ENCODE assay signal across 8 cellular contexts in the genomic region with DNA sequence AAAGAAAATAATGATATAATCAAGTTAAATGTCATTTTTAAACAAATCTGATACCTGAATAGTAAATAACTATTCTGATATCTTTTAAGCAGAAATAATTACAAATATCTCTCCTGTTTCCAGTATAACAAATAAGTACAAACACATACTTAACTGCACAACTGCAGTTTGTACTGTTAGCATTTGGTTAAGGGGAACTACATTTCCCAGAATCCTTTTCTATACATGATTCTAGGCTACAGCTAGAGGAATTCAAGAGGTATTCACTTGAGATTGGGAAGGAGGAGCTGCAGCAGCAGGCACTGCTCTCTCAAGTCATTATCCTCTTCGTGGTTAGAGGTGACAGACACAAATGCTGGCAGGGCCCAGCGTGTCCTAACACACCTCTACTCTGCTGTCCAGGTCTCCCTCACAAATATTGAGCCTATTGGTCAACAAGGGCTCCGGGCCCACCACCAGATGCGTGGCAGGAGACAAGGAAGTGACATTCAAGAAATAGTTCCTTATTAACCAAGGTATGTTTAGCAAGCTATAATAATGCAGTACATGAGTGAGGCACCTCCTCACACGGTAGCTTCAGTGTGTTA.
DNase-seq lines count a peak whose midpoint lies in the region; ATAC-seq, FAIRE-seq and TF ChIP-seq lines count a peak whose summit lies in the region.

No MANE protein-coding gene starts in this region.

- H3K27me3 Mint-ChIP-seq in activated naive CD4-positive, alpha-beta T cell treated with anti-CD3 and anti-CD28 coated beads for 36 hours (ENCODE audit: low read depth) = no peaks in the 10 kb centered on the region

- peaks cover 56% of the 10 kb centered on the region for H3K4me1 ChIP-seq in suprapubic skin

- TF ChIP-seq POLR2A in suprapubic skin (IDR thresholded peaks at IDR 0.05) = no peak
- no peak for TF ChIP-seq POLR2A in GM12891 (IDR thresholded peaks at IDR 0.05; ENCODE audit: low read depth, low read length)

- H3F3A ChIP-seq in SU-DHL-6 (ENCODE audit: insufficient read depth) = peaks cover 17% of the 10 kb centered on the region

- POLR2A ChIA-PET in RWPE1 (lab: Yijun Ruan, JAX; ENCODE audit: low non-redundant PET) = no interaction called here

- H3K4me3 Mint-ChIP-seq in activated naive CD4-positive, alpha-beta T cell treated with anti-CD3 and anti-CD28 coated beads for 36 hours = no peak overlapping the region

- H3K4me3 ChIP-seq in SU-DHL-6 (ENCODE audit: insufficient read depth, low read length, poor library complexity, severe bottlenecking) (no peak overlapping the region), suprapubic skin (no peak overlapping the region)

- H3K27ac Mint-ChIP-seq in activated naive CD4-positive, alpha-beta T cell treated with anti-CD3 and anti-CD28 coated beads for 36 hours = peak overlapping the region; percentile 78

- CTCF ChIA-PET in activated naive CD4-positive, alpha-beta T cell treated with anti-CD3 and anti-CD28 coated beads for 36 hours (lab: Charles Lee) = interaction anchor here (0.9 to 1.3 kb wide), 5 partner anchors 10 to 230 kb away, joined by 3 read pairs; no protein-coding TSS in a partner anchor
- CTCF ChIA-PET in RWPE1 (lab: Yijun Ruan, JAX) = interaction anchor here (0.5 kb wide), 1 partner anchor 118 kb away, joined by 3 read pairs; no protein-coding TSS in a partner anchor

- FAIRE-seq in GM12891 (lab: Jason Lieb, UNC) = no peak

- intact Hi-C loops in activated naive CD4-positive, alpha-beta T cell treated with anti-CD3 and anti-CD28 coated beads for 36 hours (cut with micrococcal nuclease) = no loop called here

- no peaks in the 10 kb centered on the region for H3K9me3 ChIP-seq in SU-DHL-6 (ENCODE audit: insufficient read depth, low read length)
- H3K9me3 ChIP-seq in suprapubic skin = no peaks in the 10 kb centered on the region

- no peak overlapping the region for H2AFZ ChIP-seq in SU-DHL-6 (ENCODE audit: low read depth, low read length, severe bottlenecking)

- no peaks in the 10 kb centered on the region for H3K9me2 ChIP-seq in SU-DHL-6 (replicated peaks; ENCODE audit: insufficient read depth, low read length)

- peaks cover 72% of the 10 kb centered on the region for H3K4me1 Mint-ChIP-seq in activated naive CD4-positive, alpha-beta T cell treated with anti-CD3 and anti-CD28 coated beads for 36 hours (ENCODE audit: low read depth)

- WGBS in suprapubic skin = 66% methylated on average over 5 of the region's 5 CpGs

- peak overlapping the region; percentile 42 for H3K4me2 ChIP-seq in SU-DHL-6 (ENCODE audit: low read depth, low read length, poor library complexity, severe bottlenecking)

- no peaks in the 10 kb centered on the region for H3K9me3 Mint-ChIP-seq in activated naive CD4-positive, alpha-beta T cell treated with anti-CD3 and anti-CD28 coated beads for 36 hours

- peaks cover 24% of the 10 kb centered on the region; the same call in 1 of the 2 replicates for H3K79me2 ChIP-seq in SU-DHL-6 (ENCODE audit: insufficient read depth, low read length)

- peaks cover 3% of the 10 kb centered on the region; the same call in 1 of the 2 replicates for H3K36me3 ChIP-seq in SU-DHL-6 (ENCODE audit: low read length)
- peaks cover 10% of the 10 kb centered on the region for H3K36me3 ChIP-seq in suprapubic skin

- TF ChIP-seq EP300 in suprapubic skin (IDR thresholded peaks at IDR 0.05) = no peak

- H3K9ac ChIP-seq in SU-DHL-6 (ENCODE audit: low read length) = no peak overlapping the region

- no peaks in the 10 kb centered on the region for H3K27me3 ChIP-seq in SU-DHL-6 (ENCODE audit: low read length)
- no peaks in the 10 kb centered on the region for H3K27me3 ChIP-seq in suprapubic skin

- TF ChIP-seq CTCF in SU-DHL-6 (IDR thresholded peaks at IDR 0.05; ENCODE audit: insufficient read depth, low read length, poor library complexity, severe bottlenecking) (no peak), suprapubic skin (IDR thresholded peaks at IDR 0.05) (no peak), RWPE1 (conservative IDR thresholded peaks at IDR 0.05; ENCODE audit: low read depth) (no peak)

- no peak for ATAC-seq in HG03378 (IDR thresholded peaks at IDR 0.05; ENCODE audit: unreplicated experiment)

- H3K27ac ChIP-seq in SU-DHL-6 (ENCODE audit: low read depth, low read length) = no peak overlapping the region
- H3K27ac ChIP-seq in suprapubic skin = peak overlapping the region; percentile 44
- no peak overlapping the region for H3K27ac ChIP-seq in RWPE1

- DNase-seq in activated naive CD4-positive, alpha-beta T cell treated with anti-CD3 and anti-CD28 coated beads for 36 hours = no peak
- DNase-seq in activated naive CD4-positive, alpha-beta T cell treated with Interleukin-2 at 50 U/mL for 16 hours = no peak
- peak; percentile 39 for DNase-seq in glomerular endothelial cell (ENCODE audit: extremely low read depth, low read depth, low spot score)
- DNase-seq in suprapubic skin (ENCODE audit: low spot score in 2 of 2) = no peak
- no peak for DNase-seq in RWPE1 (ENCODE audit: low spot score)
- no peak for DNase-seq in GM12891 (ENCODE audit: insufficient read length, low spot score)

- no peaks in the 10 kb centered on the region for H4K20me1 ChIP-seq in SU-DHL-6 (ENCODE audit: low read depth, low read length)

- H3K36me3 Mint-ChIP-seq in activated naive CD4-positive, alpha-beta T cell treated with anti-CD3 and anti-CD28 coated beads for 36 hours (ENCODE audit: low read depth) = peaks cover 4% of the 10 kb centered on the region

TF ChIP-seq in GM12891, 5 proteins besides CTCF, POLR2A, EP300 and RAD21:
- TF ChIP-seq POLR2AphosphoS5 (IDR thresholded peaks at IDR 0.05; ENCODE audit: low read depth, low read length) (no peak), TAF1 (IDR thresholded peaks at IDR 0.05; ENCODE audit: low read depth, low read length) (no peak), PAX5 (IDR thresholded peaks at IDR 0.05; ENCODE audit: insufficient read depth, low read length, severe bottlenecking) (no peak), SPI1 (IDR thresholded peaks at IDR 0.05; ENCODE audit: low read depth, low read length) (no peak), POU2F2 (IDR thresholded peaks at IDR 0.05; ENCODE audit: low read depth, low read length) (no peak)
TF ChIP-seq in GM12891: peak in this region for 0.
